In the genomic region with DNA sequence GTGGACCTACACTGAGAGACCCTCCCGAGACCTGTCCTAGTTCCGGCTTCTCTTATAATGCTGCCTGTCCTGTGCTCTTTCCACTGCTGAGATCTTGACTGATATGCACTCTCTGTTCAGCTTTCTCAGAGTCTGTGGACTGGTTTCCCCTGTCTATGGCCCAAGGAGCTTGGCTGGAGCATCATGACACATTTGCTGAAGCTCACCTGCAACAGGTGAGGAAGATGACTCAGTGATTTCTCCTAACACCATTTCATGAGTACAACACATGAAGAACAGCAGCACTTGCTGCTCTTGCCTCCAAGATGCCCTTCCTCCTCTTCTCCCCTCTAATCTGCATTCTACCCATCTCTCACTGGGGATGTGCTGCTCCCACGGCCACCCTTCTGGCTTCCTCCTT, we compare ENCODE assay signal across 21 cellular contexts.
DNase-seq lines count a peak whose midpoint lies in the region; ATAC-seq and TF ChIP-seq lines count a peak whose summit lies in the region.
"Had no signal": no experiment of that assay in that cellular context is flagged by ENCODE, and none has a peak within 500 bp of the region (broad histone marks: within the 10 kb centered on the region; RNA-seq: fewer than 3 reads in every experiment).

No MANE protein-coding gene starts in this region.

- no peaks in the 10 kb centered on the region for H3K9me3 ChIP-seq in AG04450 (ENCODE audit: control insufficient read depth, insufficient read depth, low read length)
- H3K9me3 ChIP-seq: BLaER1 treated with 17β-estradiol and CSF1 and Interleukin-3, amounts not matched to agents 10 nM and 100 nM had no signal

- H3K4me1 Mint-ChIP-seq in osteocyte (ENCODE audit: unreplicated experiment) = peaks cover 38% of the 10 kb centered on the region

- CTCF ChIA-PET in AG04450 (lab: Charles Lee) = interaction anchor here (0.6 to 1.0 kb wide), 2 partner anchors 64 to 66 kb away, joined by 3 to 4 read pairs; no protein-coding TSS in a partner anchor

- no peaks in the 10 kb centered on the region for H3K27me3 Mint-ChIP-seq in osteocyte (ENCODE audit: unreplicated experiment)

- DNase-seq in AG04450 (ENCODE audit: low read depth, low spot score) (no peak), MV-4-11 (lab: John Stamatoyannopoulos, UW) (peak; percentile 7), epithelial cell of prostate (ENCODE audit: low read depth, low spot score) (peak; percentile 8), osteocyte (ENCODE audit: extremely low spot score, unreplicated experiment) (no peak), DMS153 (lab: John Stamatoyannopoulos, UW) (no peak), D341Med (ENCODE audit: low spot score) (no peak)
- DNase-seq in activated CD4-positive, alpha-beta T cell treated with anti-CD3 and anti-CD28 coated beads, Interleukin-2, amount 50 U/mL, for 4 hours = no peak
- DNase-seq: Calu3; CD8-positive, alpha-beta T cell; DMS79 treated with DMSO at 0.1 percent for 48 hours; HCEC 1CT; NCI-H1417; NCI-H187; NCI-H2227 treated with DMSO at 0.1 percent for 48 hours; NCI-H524; NCI-H82; SHP77 treated with DMSO at 0.1 percent for 48 hours had no signal

- H3K27ac Mint-ChIP-seq in osteocyte (ENCODE audit: unreplicated experiment) = peak overlapping the region; percentile 21
- H3K27ac Mint-ChIP-seq: CD8-positive, alpha-beta T cell had no signal

- no peak overlapping the region for H3K4me3 ChIP-seq in AG04450 (ENCODE audit: low read depth, low read length)
- H3K4me3 ChIP-seq: BLaER1 treated with 17β-estradiol and CSF1 and Interleukin-3, amounts not matched to agents 10 nM and 100 nM; K562 had no signal

- no peak for ATAC-seq in GM18502 (IDR thresholded peaks at IDR 0.05; ENCODE audit: poor library complexity, unreplicated experiment)
- ATAC-seq: CD8-positive, alpha-beta T cell; K562; SK-N-SH treated with all-trans-retinoic acid at 6 μM for 48 hours had no signal

- no peaks in the 10 kb centered on the region for H3K27me3 ChIP-seq in AG04450 (ENCODE audit: control insufficient read depth, insufficient read depth, low read length)
- H3K27me3 ChIP-seq: BLaER1 treated with 17β-estradiol and CSF1 and Interleukin-3, amounts not matched to agents 10 nM and 100 nM had no signal

- peak overlapping the region; percentile 31 for H3K27ac ChIP-seq in AG04450 (ENCODE audit: low read depth, low read length)
- H3K27ac ChIP-seq in epithelial cell of prostate = peak overlapping the region; percentile 19
- H3K27ac ChIP-seq: BLaER1 treated with 17β-estradiol and CSF1 and Interleukin-3, amounts not matched to agents 10 nM and 100 nM had no signal

- TF ChIP-seq CTCF in AG04450 (IDR thresholded peaks at IDR 0.05; ENCODE audit: low read depth, low read length) (no peak), osteocyte (IDR thresholded peaks at IDR 0.05) (no peak)

- POLR2A ChIA-PET in AG04450 (lab: Yijun Ruan, JAX) = no interaction called here

- peaks cover 92% of the 10 kb centered on the region for H3K36me3 Mint-ChIP-seq in osteocyte (ENCODE audit: unreplicated experiment)
- H3K36me3 Mint-ChIP-seq: CD8-positive, alpha-beta T cell had no signal

- H3K4me3 Mint-ChIP-seq in osteocyte (ENCODE audit: unreplicated experiment) = no peak overlapping the region
- H3K4me3 Mint-ChIP-seq: CD8-positive, alpha-beta T cell had no signal

- no peaks in the 10 kb centered on the region for H3K9me3 Mint-ChIP-seq in osteocyte (ENCODE audit: unreplicated experiment)
- H3K9me3 Mint-ChIP-seq: CD8-positive, alpha-beta T cell had no signal

Comparison
In these comparisons a context has a peak if more than half of its experiments do, and no peak if none do; other contexts are left out.
1. DNase-seq: peak in MV-4-11 (single experiment) and epithelial cell of prostate (single experiment); none in AG04450 (single experiment), osteocyte (single experiment), DMS153 (single experiment), D341Med (single experiment) and activated CD4-positive, alpha-beta T cell treated with anti-CD3 and anti-CD28 coated beads, Interleukin-2, amount 50 U/mL, for 4 hours (0 of 2).